In the genomic region with DNA sequence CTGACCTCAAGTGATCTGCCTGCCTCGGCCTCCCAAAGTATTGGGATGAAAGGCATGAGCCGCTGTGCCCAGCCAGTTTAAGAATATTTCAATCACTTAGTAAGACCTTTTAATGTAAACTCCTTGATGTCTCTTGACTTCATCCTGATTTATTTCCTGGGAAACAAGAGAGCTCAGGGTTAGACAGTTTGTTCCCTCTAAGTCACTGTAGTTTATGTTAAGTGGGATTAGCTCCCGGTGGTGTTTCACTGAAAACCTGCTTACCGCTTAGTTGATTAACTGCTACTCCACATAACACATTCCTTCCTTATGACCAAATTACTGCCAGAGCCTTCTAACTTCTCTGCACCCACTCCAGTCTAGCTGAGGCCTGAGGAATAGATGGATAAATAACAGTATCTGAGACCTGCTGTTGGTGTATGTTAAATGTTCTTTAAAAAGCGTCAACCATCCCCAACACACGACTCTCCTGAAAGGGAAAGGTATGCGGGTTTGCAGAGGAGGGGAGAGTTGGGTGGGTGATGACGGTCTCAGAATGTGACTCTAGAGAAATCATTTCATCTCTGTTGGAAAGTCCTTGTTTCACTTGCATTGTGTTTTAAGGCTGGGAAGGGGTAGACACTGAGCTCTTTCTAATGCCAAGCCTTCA, we compare ENCODE assay signal across 1 cellular context.
TF ChIP-seq lines count a peak whose summit lies in the region.

No MANE protein-coding gene starts in this region.

TF ChIP-seq in SK-N-SH, 30 proteins besides CTCF, POLR2A, EP300 and RAD21:
- TF ChIP-seq, protein P1, sequence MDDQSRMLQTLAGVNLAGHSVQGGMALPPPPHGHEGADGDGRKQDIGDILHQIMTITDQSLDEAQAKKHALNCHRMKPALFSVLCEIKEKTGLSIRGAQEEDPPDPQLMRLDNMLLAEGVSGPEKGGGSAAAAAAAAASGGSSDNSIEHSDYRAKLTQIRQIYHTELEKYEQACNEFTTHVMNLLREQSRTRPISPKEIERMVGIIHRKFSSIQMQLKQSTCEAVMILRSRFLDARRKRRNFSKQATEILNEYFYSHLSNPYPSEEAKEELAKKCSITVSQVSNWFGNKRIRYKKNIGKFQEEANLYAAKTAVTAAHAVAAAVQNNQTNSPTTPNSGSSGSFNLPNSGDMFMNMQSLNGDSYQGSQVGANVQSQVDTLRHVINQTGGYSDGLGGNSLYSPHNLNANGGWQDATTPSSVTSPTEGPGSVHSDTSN (IDR thresholded peaks at IDR 0.05), result 0 out of 2 replicates have a peak, but pooled peaks have one; percentile 14
- TF ChIP-seq EZH2phosphoT487 (IDR thresholded peaks at IDR 0.05; ENCODE audit: borderline replicate concordance, low read depth) (no peak), FOXJ3 (CRISPR knock-in tag; IDR thresholded peaks at IDR 0.05) (no peak)
- TF ChIP-seq, protein P2, sequence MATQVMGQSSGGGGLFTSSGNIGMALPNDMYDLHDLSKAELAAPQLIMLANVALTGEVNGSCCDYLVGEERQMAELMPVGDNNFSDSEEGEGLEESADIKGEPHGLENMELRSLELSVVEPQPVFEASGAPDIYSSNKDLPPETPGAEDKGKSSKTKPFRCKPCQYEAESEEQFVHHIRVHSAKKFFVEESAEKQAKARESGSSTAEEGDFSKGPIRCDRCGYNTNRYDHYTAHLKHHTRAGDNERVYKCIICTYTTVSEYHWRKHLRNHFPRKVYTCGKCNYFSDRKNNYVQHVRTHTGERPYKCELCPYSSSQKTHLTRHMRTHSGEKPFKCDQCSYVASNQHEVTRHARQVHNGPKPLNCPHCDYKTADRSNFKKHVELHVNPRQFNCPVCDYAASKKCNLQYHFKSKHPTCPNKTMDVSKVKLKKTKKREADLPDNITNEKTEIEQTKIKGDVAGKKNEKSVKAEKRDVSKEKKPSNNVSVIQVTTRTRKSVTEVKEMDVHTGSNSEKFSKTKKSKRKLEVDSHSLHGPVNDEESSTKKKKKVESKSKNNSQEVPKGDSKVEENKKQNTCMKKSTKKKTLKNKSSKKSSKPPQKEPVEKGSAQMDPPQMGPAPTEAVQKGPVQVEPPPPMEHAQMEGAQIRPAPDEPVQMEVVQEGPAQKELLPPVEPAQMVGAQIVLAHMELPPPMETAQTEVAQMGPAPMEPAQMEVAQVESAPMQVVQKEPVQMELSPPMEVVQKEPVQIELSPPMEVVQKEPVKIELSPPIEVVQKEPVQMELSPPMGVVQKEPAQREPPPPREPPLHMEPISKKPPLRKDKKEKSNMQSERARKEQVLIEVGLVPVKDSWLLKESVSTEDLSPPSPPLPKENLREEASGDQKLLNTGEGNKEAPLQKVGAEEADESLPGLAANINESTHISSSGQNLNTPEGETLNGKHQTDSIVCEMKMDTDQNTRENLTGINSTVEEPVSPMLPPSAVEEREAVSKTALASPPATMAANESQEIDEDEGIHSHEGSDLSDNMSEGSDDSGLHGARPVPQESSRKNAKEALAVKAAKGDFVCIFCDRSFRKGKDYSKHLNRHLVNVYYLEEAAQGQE (IDR thresholded peaks at IDR 0.05; ENCODE audit: low read depth, low read length), result no peak
